In the genomic region with DNA sequence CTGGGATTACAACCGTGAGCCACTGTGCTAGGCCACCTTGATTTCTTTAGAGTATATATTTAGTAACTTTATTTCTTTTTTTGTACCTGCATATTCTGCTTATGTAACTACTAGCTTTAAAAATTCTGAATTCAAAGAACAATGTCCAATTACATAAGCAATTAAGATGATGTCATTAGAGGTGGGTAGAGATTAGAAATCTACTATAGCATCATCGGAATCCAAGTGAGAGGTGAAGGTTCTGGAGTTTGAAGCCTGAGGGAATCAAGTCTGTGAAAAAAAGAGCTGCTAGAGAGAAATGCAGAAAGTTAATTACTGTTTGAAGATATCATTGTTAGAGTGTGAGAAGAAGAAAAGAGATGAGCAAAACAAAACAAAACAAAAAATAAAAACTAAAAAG, we compare ENCODE assay signal across 34 cellular contexts.
"Had no signal": no experiment of that assay in that cellular context is flagged by ENCODE, and none has a peak within 500 bp of the region (broad histone marks: within the 10 kb centered on the region; RNA-seq: fewer than 3 reads in every experiment).

No MANE protein-coding gene starts in this region.

- H3K4me3 ChIP-seq: adrenal gland, body of pancreas, breast epithelium had no signal

- H3K4me1 ChIP-seq: adrenal gland, body of pancreas, breast epithelium had no signal

- FAIRE-seq: astrocyte, TTC549 had no signal

- H3K27ac ChIP-seq: adrenal gland, body of pancreas, brain microvascular endothelial cell, breast epithelium, VCaP had no signal

- ATAC-seq: activated CD8-positive, alpha-beta T cell treated with anti-CD3 and anti-CD28 coated beads for 36 hours; activated naive CD4-positive, alpha-beta T cell treated with anti-CD3 and anti-CD28 coated beads, Interleukin-2, amount 50 U/mL, for 72 hours; activated T-cell treated with anti-CD3 and anti-CD28 coated beads, Interleukin-2, amount 50 U/mL, for 4 hours; activated T-cell treated with anti-CD3 and anti-CD28 coated beads, Interleukin-2, amount 50 U/mL, for 72 hours; activated T-helper 17 cell treated with anti-CD3 and anti-CD28 coated beads, Interleukin-2, amount 50 U/mL, for 72 hours; body of pancreas had no signal

- H3K36me3 ChIP-seq: adrenal gland, brain microvascular endothelial cell, breast epithelium had no signal

- H3K9me3 ChIP-seq: adrenal gland, body of pancreas, breast epithelium had no signal

- DNase-seq: activated B cell treated with CpG ODN at 0.5 μM for 24 hours; activated CD4-positive, alpha-beta memory T cell treated with anti-CD3 and anti-CD28 coated beads for 36 hours; activated CD4-positive, alpha-beta T cell treated with anti-CD3 and anti-CD28 coated beads for 4 hours; activated CD4-positive, alpha-beta T cell treated with anti-CD3 and anti-CD28 coated beads, Interleukin-2, amount 10 ng/mL, durations not matched to agents 24 days and 14 days; activated CD4-positive, alpha-beta T cell treated with anti-CD3 and anti-CD28 coated beads, Interleukin-2, amount 50 U/mL, for 1 hour; activated CD4-positive, alpha-beta T cell treated with anti-CD3 and anti-CD28 coated beads, Interleukin-2, amount 50 U/mL, for 4 hours; activated CD4-positive, CD25-positive, alpha-beta regulatory T cell treated with anti-CD3 and anti-CD28 coated beads, Interleukin-2, amount 50 U/mL, for 72 hours; activated CD8-positive, alpha-beta memory T cell treated with anti-CD3 and anti-CD28 coated beads, Interleukin-2, amount 50 U/mL, for 4 hours; activated CD8-positive, alpha-beta T cell treated with anti-CD3 and anti-CD28 coated beads for 36 hours; activated effector memory CD4-positive, alpha-beta T cell treated with anti-CD3 and anti-CD28 coated beads, Interleukin-2, amount 50 U/mL, for 16 hours; activated gamma-delta T cell treated with Interleukin-2 at 50 U/mL for 16 hours; activated naive CD4-positive, alpha-beta T cell; activated naive CD4-positive, alpha-beta T cell treated with anti-CD3 and anti-CD28 coated beads for 36 hours; activated naive CD4-positive, alpha-beta T cell treated with anti-CD3 and anti-CD28 coated beads, Interleukin-2, amount 50 U/mL, for 16 hours; activated naive CD8-positive, alpha-beta T cell treated with anti-CD3 and anti-CD28 coated beads for 36 hours; activated T-cell treated with anti-CD3 and anti-CD28 coated beads for 4 hours; activated T-cell treated with anti-CD3 and anti-CD28 coated beads, Interleukin-2, amount 50 U/mL, for 1 hour; activated T-cell treated with anti-CD3 and anti-CD28 coated beads, Interleukin-2, amount 50 U/mL, for 4 hours; activated T-cell treated with anti-CD3 and anti-CD28 coated beads, Interleukin-2, amount 50 U/mL, for 72 hours; adrenal gland; amniotic stem cell; aorta; body of pancreas; brain microvascular endothelial cell; central memory CD4-positive, alpha-beta T cell; T-helper 1 cell; T-helper 2 cell; T-helper 9 cell had no signal

- H3K27me3 ChIP-seq: adrenal gland, body of pancreas, brain microvascular endothelial cell, breast epithelium had no signal
